In genomic region chr20:23826541-23827018, GRCh38 we compare ENCODE assay signal across 28 cellular contexts. TPM values are rescaled to one million over a fixed set of nuclear protein-coding genes. Genes with fewer than 3 reads are reported as not detected.
DNase-seq lines count a peak whose midpoint lies in the region; ATAC-seq and TF ChIP-seq lines count a peak whose summit lies in the region.
"Had no signal": no experiment of that assay in that cellular context is flagged by ENCODE, and none has a peak within 500 bp of the region (broad histone marks: within the 10 kb centered on the region; RNA-seq: fewer than 3 reads in every experiment).

CST2 (minus strand) TSS chr20:23826729; CDS start chr20:23826660, 69 bp downstream.

- no peaks in the 10 kb centered on the region for H3K36me3 ChIP-seq in endodermal cell (ENCODE audit: control insufficient read depth, insufficient read depth, low read length)
- H3K36me3 ChIP-seq in mesendoderm (ENCODE audit: control insufficient read depth, insufficient read depth, low read length) = no peaks in the 10 kb centered on the region

- no peak within 1 kb of the TSS for H3K4me3 Mint-ChIP-seq in endodermal cell
- H3K4me3 Mint-ChIP-seq in stimulated activated memory B cell treated with anti-CD40 and anti-IgM and Interleukin-4, amounts not matched to agents 10 μg/mL and 1 μg/mL and 100 μg/mL, for 72 hours = no peak within 1 kb of the TSS
- H3K4me3 Mint-ChIP-seq: immature natural killer cell; naive thymus-derived CD4-positive, alpha-beta T cell had no signal

- H3K79me1 ChIP-seq in mesendoderm (ENCODE audit: low read length) = no peaks in the 10 kb centered on the region

- 40 to 72% methylated on average over 2 to 4 of the region's 4 CpGs for WGBS in endodermal cell (ENCODE audit: insufficient coverage in 1 of 2, insufficient read length in 1 of 2), 2 experiments
- no CpG with 5 or more reads among the region's 4 CpGs for WGBS in mesendoderm (ENCODE audit: extremely low coverage, insufficient coverage, low lambda C conversion rate)

- no peaks in the 10 kb centered on the region for H3K36me3 Mint-ChIP-seq in endodermal cell (ENCODE audit: low read depth)
- no peaks in the 10 kb centered on the region for H3K36me3 Mint-ChIP-seq in stimulated activated memory B cell treated with anti-CD40 and anti-IgM and Interleukin-4, amounts not matched to agents 10 μg/mL and 1 μg/mL and 100 μg/mL, for 72 hours
- H3K36me3 Mint-ChIP-seq: immature natural killer cell; naive thymus-derived CD4-positive, alpha-beta T cell had no signal

- no peaks in the 10 kb centered on the region for H3K79me2 ChIP-seq in mesendoderm (ENCODE audit: control insufficient read depth, insufficient read depth, low read length)
- H3K79me2 ChIP-seq: parathyroid adenoma had no signal

- DNase-seq in AG08395 (ENCODE audit: low spot score) (peak; percentile 10), HT1080 (ENCODE audit: low read depth) (peak; percentile 21), endodermal cell (peak; percentile 63), mesendoderm (peak; percentile 39), Right ventricle myocardium superior (no peak), foreskin melanocyte (no peak), cortex of kidney (lab: John Stamatoyannopoulos, UW) (no peak)
- DNase-seq: ACHN; activated CD4-positive, alpha-beta T cell treated with anti-CD3 and anti-CD28 coated beads, Interleukin-2, amount 50 U/mL, for 4 hours; activated T-cell treated with anti-CD3 and anti-CD28 coated beads for 4 hours; anterior cingulate cortex; central memory CD4-positive, alpha-beta T cell; effector CD4-positive, alpha-beta T cell; immature natural killer cell; KG1; mammary epithelial cell; MV-4-11; naive thymus-derived CD4-positive, alpha-beta T cell; NCI-H2081; NCI-H524 treated with DMSO at 0.1 percent for 48 hours; SIG-M5; stimulated activated CD4-positive, alpha-beta T cell treated with anti-CD3 and anti-CD28 coated beads, Interleukin-2, amount 100 ng/mL, for 48 hours; substantia nigra had no signal

- H3K27ac Mint-ChIP-seq in endodermal cell = no peak within 1 kb of the TSS
- no peak within 1 kb of the TSS for H3K27ac Mint-ChIP-seq in stimulated activated memory B cell treated with anti-CD40 and anti-IgM and Interleukin-4, amounts not matched to agents 10 μg/mL and 1 μg/mL and 100 μg/mL, for 72 hours
- H3K27ac Mint-ChIP-seq: immature natural killer cell; naive thymus-derived CD4-positive, alpha-beta T cell had no signal

- H3K4me1 ChIP-seq in endodermal cell (ENCODE audit: control insufficient read depth, insufficient read depth, low read length) (no peaks in the 10 kb centered on the region), mesendoderm (ENCODE audit: control insufficient read depth, low read depth, low read length) (no peaks in the 10 kb centered on the region)
- H3K4me1 ChIP-seq: parathyroid adenoma had no signal

- H3K9me3 ChIP-seq in endodermal cell (ENCODE audit: control insufficient read depth, low read length) = no peaks in the 10 kb centered on the region

- H2AK5ac ChIP-seq in mesendoderm (ENCODE audit: low read length) = no peak within 1 kb of the TSS

- no peak within 1 kb of the TSS for H3K23ac ChIP-seq in mesendoderm (ENCODE audit: low read length)

- no peak within 1 kb of the TSS for H3K18ac ChIP-seq in mesendoderm (ENCODE audit: low read length)

- H3K9ac ChIP-seq in endodermal cell (ENCODE audit: extremely low read depth, low read length, poor library complexity, severe bottlenecking) (no peak within 1 kb of the TSS), mesendoderm (ENCODE audit: low read length) (no peak within 1 kb of the TSS)
- H3K9ac ChIP-seq: parathyroid adenoma had no signal

- H3K4me3 ChIP-seq in endodermal cell (ENCODE audit: low read length) = no peak within 1 kb of the TSS
- H3K4me3 ChIP-seq in mesendoderm (ENCODE audit: low read length) = no peak within 1 kb of the TSS
- H3K4me3 ChIP-seq: skin epidermis had no signal

- H3K27ac ChIP-seq in endodermal cell (ENCODE audit: low read depth, low read length) (no peak within 1 kb of the TSS), mesendoderm (ENCODE audit: low read depth, low read length) (no peak within 1 kb of the TSS)
- H3K27ac ChIP-seq: parathyroid adenoma, skin epidermis had no signal

- peaks cover 5% of the 10 kb centered on the region for H3K4me1 Mint-ChIP-seq in endodermal cell
- no peaks in the 10 kb centered on the region for H3K4me1 Mint-ChIP-seq in stimulated activated memory B cell treated with anti-CD40 and anti-IgM and Interleukin-4, amounts not matched to agents 10 μg/mL and 1 μg/mL and 100 μg/mL, for 72 hours
- H3K4me1 Mint-ChIP-seq: immature natural killer cell; naive thymus-derived CD4-positive, alpha-beta T cell had no signal

- H4K8ac ChIP-seq in mesendoderm (ENCODE audit: low read depth, low read length) = no peak within 1 kb of the TSS

- H4K5ac ChIP-seq in mesendoderm (ENCODE audit: low read length) = no peak within 1 kb of the TSS

- no peak within 1 kb of the TSS for H2BK5ac ChIP-seq in mesendoderm (ENCODE audit: low read length)

- no peaks in the 10 kb centered on the region for H3K27me3 ChIP-seq in endodermal cell (ENCODE audit: control insufficient read depth, insufficient read depth, low read length, poor library complexity, severe bottlenecking)
- H3K27me3 ChIP-seq in mesendoderm (ENCODE audit: insufficient read depth, low read length, poor library complexity) = no peaks in the 10 kb centered on the region

- no peak for TF ChIP-seq CTCF in endodermal cell (conservative IDR thresholded peaks at IDR 0.05)

- H2BK15ac ChIP-seq in mesendoderm (replicated peaks; ENCODE audit: low read depth) = no peak within 1 kb of the TSS

- no peak for ATAC-seq in stimulated activated memory B cell treated with anti-CD40 and anti-IgM and Interleukin-4, amounts not matched to agents 10 μg/mL and 1 μg/mL and 100 μg/mL, for 72 hours
- no peak for ATAC-seq in Right ventricle myocardium superior (ENCODE audit: poor library complexity)
- ATAC-seq: esophagus mucosa; naive thymus-derived CD4-positive, alpha-beta T cell had no signal

- no peaks in the 10 kb centered on the region for H3K9me3 Mint-ChIP-seq in endodermal cell
- no peaks in the 10 kb centered on the region for H3K9me3 Mint-ChIP-seq in stimulated activated memory B cell treated with anti-CD40 and anti-IgM and Interleukin-4, amounts not matched to agents 10 μg/mL and 1 μg/mL and 100 μg/mL, for 72 hours
- H3K9me3 Mint-ChIP-seq: naive thymus-derived CD4-positive, alpha-beta T cell had no signal

- intact Hi-C loops in Right ventricle myocardium superior (cut with DNase I) = no loop called here

- H2BK120ac ChIP-seq in mesendoderm (ENCODE audit: low read depth, low read length) = no peak within 1 kb of the TSS

- H3K56ac ChIP-seq in mesendoderm (ENCODE audit: low read length) = no peak within 1 kb of the TSS

- no peak within 1 kb of the TSS for H3K4ac ChIP-seq in mesendoderm (ENCODE audit: low read depth, low read length)

- no peak within 1 kb of the TSS for H3K4me2 ChIP-seq in mesendoderm (ENCODE audit: low read length)

- no peaks in the 10 kb centered on the region for H3K27me3 Mint-ChIP-seq in endodermal cell (ENCODE audit: insufficient read depth)
- peaks cover 9% of the 10 kb centered on the region for H3K27me3 Mint-ChIP-seq in stimulated activated memory B cell treated with anti-CD40 and anti-IgM and Interleukin-4, amounts not matched to agents 10 μg/mL and 1 μg/mL and 100 μg/mL, for 72 hours

RNA-seq across cellular contexts. Expression of gene CST2, which starts in this region (rescaled TPM):
- not detected in 2 replicates for total RNA-seq in HT1080 (2014; rRNA removed; shearing (Covaris generic))
- not detected in 2 replicates for polyA plus RNA-seq in HT1080 (2015; cell fraction: cytosol; rRNA removed)
- polyA plus RNA-seq in HT1080 (2015; cell fraction: nucleus; rRNA removed) = not detected in 2 replicates
- total RNA-seq in endodermal cell (under 1 TPM in 1 of 2 donors, not detected in 1; 0.62 TPM), Right ventricle myocardium superior (not detected)
- 0.71 TPM for polyA plus RNA-seq in endodermal cell (2013, experiment 1 of 2)
- polyA plus RNA-seq in endodermal cell (2013, experiment 2 of 2) = 0.46 TPM
- polyA plus RNA-seq in mesendoderm (2013, experiment 1 of 2) = 0.07 TPM
- not detected for polyA plus RNA-seq in mesendoderm (2013, experiment 2 of 2)
- total RNA-seq: esophagus mucosa; mammary epithelial cell; naive thymus-derived CD4-positive, alpha-beta T cell; T-helper 1 cell treated with Interleukin-12 subunit alpha and Interleukin-12 subunit beta and Interleukin-4 antibody, amounts not matched to agents 30 ng/mL and 1 ng/mL, for 36 hours had no signal
- polyA plus RNA-seq: immature natural killer cell; mammary epithelial cell; naive thymus-derived CD4-positive, alpha-beta T cell had no signal

Comparison
In these comparisons a context has a peak if more than half of its experiments do, and no peak if none do; other contexts are left out.
1. Peak in DNase-seq in HT1080; RNA of the gene not detected or under 1 TPM.
2. Peak in DNase-seq in endodermal cell; RNA of the gene not detected or under 1 TPM.
3. DNase-seq: peak in AG08395 (single experiment) and mesendoderm (single experiment); none in Right ventricle myocardium superior (single experiment), foreskin melanocyte (single experiment) and cortex of kidney (single experiment).